17 cellular contexts compared by ENCODE assay signal in the genomic region with DNA sequence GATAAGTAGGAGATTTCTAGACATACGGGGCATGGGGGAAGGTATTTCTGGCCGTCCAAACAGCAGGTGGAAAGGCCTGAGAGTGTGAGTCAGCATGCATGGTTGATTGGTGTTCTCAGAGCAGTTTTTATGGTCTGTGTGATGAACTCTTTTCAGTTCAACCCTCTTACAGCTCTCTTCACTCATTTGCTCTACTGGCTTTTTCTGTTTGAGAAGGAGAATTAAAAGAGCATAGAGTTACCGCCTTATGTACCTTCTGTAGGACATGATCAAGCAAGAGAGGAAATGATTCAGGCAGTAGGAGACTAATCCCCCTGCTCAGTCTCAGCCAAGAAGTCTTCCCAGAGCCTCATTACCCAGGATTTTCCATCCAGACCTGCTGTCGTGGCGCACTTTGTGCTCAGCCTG.
DNase-seq lines count a peak whose midpoint lies in the region; ATAC-seq lines count a peak whose summit lies in the region.
"Had no signal": no experiment of that assay in that cellular context is flagged by ENCODE, and none has a peak within 500 bp of the region (broad histone marks: within the 10 kb centered on the region; RNA-seq: fewer than 3 reads in every experiment).

No MANE protein-coding gene starts in this region.

- no peak overlapping the region for H3K27ac Mint-ChIP-seq in effector memory CD8-positive, alpha-beta T cell
- H3K27ac Mint-ChIP-seq: activated CD8-positive, alpha-beta memory T cell treated with anti-CD3 and anti-CD28 coated beads, Interleukin-2, amount 10 ng/mL, durations not matched to agents 7 days and 5 days; CD4-positive, alpha-beta T cell; H9 had no signal

- ATAC-seq in HG02938 (IDR thresholded peaks at IDR 0.05; ENCODE audit: unreplicated experiment) = peak; percentile 46
- ATAC-seq in effector memory CD8-positive, alpha-beta T cell (replicated peaks) = no peak
- ATAC-seq: activated CD8-positive, alpha-beta memory T cell treated with anti-CD3 and anti-CD28 coated beads, Interleukin-2, amount 10 ng/mL, durations not matched to agents 7 days and 5 days had no signal

- H3K36me3 Mint-ChIP-seq in effector memory CD8-positive, alpha-beta T cell (ENCODE audit: insufficient read depth) = no peaks in the 10 kb centered on the region
- H3K36me3 Mint-ChIP-seq: activated CD8-positive, alpha-beta memory T cell treated with anti-CD3 and anti-CD28 coated beads, Interleukin-2, amount 10 ng/mL, durations not matched to agents 7 days and 5 days had no signal

- H3K27me3 Mint-ChIP-seq in effector memory CD8-positive, alpha-beta T cell = peaks cover 17 to 59% of the 10 kb centered on the region in 2 donors

- H3K4me3 Mint-ChIP-seq in effector memory CD8-positive, alpha-beta T cell = no peak overlapping the region
- H3K4me3 Mint-ChIP-seq: activated CD8-positive, alpha-beta memory T cell treated with anti-CD3 and anti-CD28 coated beads, Interleukin-2, amount 10 ng/mL, durations not matched to agents 7 days and 5 days; CD4-positive, alpha-beta T cell; H9 had no signal

- no peaks in the 10 kb centered on the region for H3K9me3 Mint-ChIP-seq in effector memory CD8-positive, alpha-beta T cell
- H3K9me3 Mint-ChIP-seq: CD4-positive, alpha-beta T cell; H9 had no signal

- peak; percentile 37 for DNase-seq in DMS79 (lab: John Stamatoyannopoulos, UW)
- DNase-seq in astrocyte of the hippocampus (ENCODE audit: low read depth, low spot score) = peak; percentile 26
- DNase-seq in renal cortical epithelial cell (ENCODE audit: low read depth) = peak; percentile 82
- no peak for DNase-seq in NCI-H524 treated with DMSO at 0.1 percent for 48 hours (lab: John Stamatoyannopoulos, UW)
- no peak for DNase-seq in COLO668 (lab: John Stamatoyannopoulos, UW; ENCODE audit: unreplicated experiment)
- DNase-seq in amniotic stem cell (lab: John Stamatoyannopoulos, UW) = no peak
- no peak for DNase-seq in effector memory CD8-positive, alpha-beta T cell
- DNase-seq: activated CD8-positive, alpha-beta memory T cell treated with anti-CD3 and anti-CD28 coated beads, Interleukin-2, amount 10 ng/mL, durations not matched to agents 7 days and 5 days; amygdala; CD4-positive, alpha-beta T cell; central memory CD4-positive, alpha-beta T cell; dorsolateral prefrontal cortex; H9; NCI-H1436 treated with DMSO at 0.1 percent for 48 hours; NCI-H226; RPMI8226 had no signal

- no peaks in the 10 kb centered on the region for H3K4me1 Mint-ChIP-seq in effector memory CD8-positive, alpha-beta T cell (ENCODE audit: low read depth in 2 of 2)
- H3K4me1 Mint-ChIP-seq: activated CD8-positive, alpha-beta memory T cell treated with anti-CD3 and anti-CD28 coated beads, Interleukin-2, amount 10 ng/mL, durations not matched to agents 7 days and 5 days had no signal

Comparison
In these comparisons a context has a peak if more than half of its experiments do, and no peak if none do; other contexts are left out.
1. DNase-seq: peak in DMS79 (single experiment), astrocyte of the hippocampus (single experiment) and renal cortical epithelial cell (single experiment); none in NCI-H524 treated with DMSO at 0.1 percent for 48 hours (single experiment), COLO668 (single experiment), amniotic stem cell (single experiment) and effector memory CD8-positive, alpha-beta T cell (0 of 3).